In the genomic region with DNA sequence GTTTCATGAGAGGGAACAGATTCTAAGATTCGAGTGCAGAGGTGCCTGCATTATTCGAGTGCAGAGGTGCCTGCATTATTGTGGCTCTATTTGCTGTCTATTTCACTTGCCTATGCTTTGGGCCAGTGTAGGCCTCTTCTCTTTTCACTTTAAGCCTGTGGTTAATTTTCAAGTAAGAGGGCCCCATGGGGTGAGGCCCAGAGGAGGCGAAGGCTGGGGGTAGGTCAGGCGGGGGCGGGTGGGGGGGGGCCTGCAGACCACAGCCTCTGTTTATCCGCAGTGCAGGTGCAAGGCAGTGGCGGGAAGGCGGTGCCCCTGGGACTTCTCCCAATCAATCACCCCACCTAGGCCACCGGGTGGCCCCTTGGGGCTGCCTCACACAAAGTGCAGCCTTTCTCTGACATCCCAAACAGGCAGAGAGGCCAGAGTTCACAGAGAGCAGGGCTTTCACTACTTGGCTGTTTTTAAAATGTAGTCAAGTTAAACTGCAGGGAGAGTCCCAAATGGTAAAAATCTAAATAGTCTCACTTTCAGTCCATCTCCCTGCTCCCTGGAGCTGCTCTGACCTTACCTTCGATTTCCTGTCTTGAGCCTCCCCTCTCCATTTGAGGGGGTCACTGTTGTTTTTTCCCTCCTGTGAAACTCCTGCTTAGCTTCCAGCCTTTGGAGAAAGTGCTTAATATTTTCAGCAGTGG, we compare ENCODE assay signal across 7 cellular contexts.
DNase-seq lines count a peak whose midpoint lies in the region; ATAC-seq and TF ChIP-seq lines count a peak whose summit lies in the region.

No MANE protein-coding gene starts in this region.

- 0 out of 2 replicates have a peak overlapping the region, but pooled peaks have one; percentile 60 for H2AFZ ChIP-seq in GM23338

- H3K27ac Mint-ChIP-seq in GM23338 = no peak overlapping the region
- peak overlapping the region in 3 of 5 experiments; percentile 73 to 85 (median 76) for H3K27ac Mint-ChIP-seq in brain
- H3K27ac Mint-ChIP-seq in mesothelial cell of epicardium = no peak overlapping the region

- H3K4me3 ChIP-seq in GM23338 (no peak overlapping the region), thymus (ENCODE audit: low read length) (no peak overlapping the region)

- H3K9me3 Mint-ChIP-seq in GM23338 = no peaks in the 10 kb centered on the region
- H3K9me3 Mint-ChIP-seq in brain = peaks cover 0 to 2% (median 0%) of the 10 kb centered on the region in 5 experiments
- H3K9me3 Mint-ChIP-seq in mesothelial cell of epicardium = no peaks in the 10 kb centered on the region

- no peaks in the 10 kb centered on the region for H3K9me3 ChIP-seq in thymus (ENCODE audit: control insufficient read depth)

- H3K4me1 ChIP-seq in GM23338 (ENCODE audit: insufficient read depth) = peaks cover 15% of the 10 kb centered on the region
- peaks cover 54% of the 10 kb centered on the region for H3K4me1 ChIP-seq in thymus (ENCODE audit: control insufficient read depth, insufficient read depth, low read length)

- H3K4me3 Mint-ChIP-seq in GM23338 (no peak overlapping the region), brain (peak overlapping the region in 2 of 5 experiments; percentile 16 to 50), mesothelial cell of epicardium (no peak overlapping the region)

- H3K36me3 Mint-ChIP-seq in GM23338 (ENCODE audit: low read depth) = no peaks in the 10 kb centered on the region
- H3K36me3 Mint-ChIP-seq in brain = no peaks in the 10 kb centered on the region
- no peaks in the 10 kb centered on the region for H3K36me3 Mint-ChIP-seq in mesothelial cell of epicardium

- H3K27me3 Mint-ChIP-seq in GM23338 (ENCODE audit: insufficient read depth, low read depth, poor library complexity) (no peaks in the 10 kb centered on the region), brain (peaks cover 9% of the 10 kb centered on the region), mesothelial cell of epicardium (ENCODE audit: low read depth) (peaks cover 4% of the 10 kb centered on the region)

- no peaks in the 10 kb centered on the region for H4K20me1 ChIP-seq in GM23338 (replicated peaks; ENCODE audit: insufficient read depth)

- H3K27ac ChIP-seq in GM23338 (ENCODE audit: low read depth) = peak overlapping the region; percentile 40; the same call in 1 of the 2 replicates
- peak overlapping the region; percentile 74 for H3K27ac ChIP-seq in thymus (ENCODE audit: low read depth)

- H3K9me2 ChIP-seq in GM23338 (ENCODE audit: insufficient read depth) = no peaks in the 10 kb centered on the region

- no peaks in the 10 kb centered on the region for H3F3A ChIP-seq in GM23338 (replicated peaks; ENCODE audit: low read depth)

- 8% methylated on average over 10 of the region's 10 CpGs for WGBS in thymus

- no peaks in the 10 kb centered on the region for H3K79me2 ChIP-seq in GM23338 (replicated peaks; ENCODE audit: insufficient read depth)

- H3K36me3 ChIP-seq in GM23338 (ENCODE audit: insufficient read depth) (no peaks in the 10 kb centered on the region), thymus (ENCODE audit: control insufficient read depth, insufficient read depth) (no peaks in the 10 kb centered on the region)

- H3K4me2 ChIP-seq in GM23338 = no peak overlapping the region

- TF ChIP-seq CTCF in GM23338 (conservative IDR thresholded peaks at IDR 0.05; ENCODE audit: low read depth in 2 of 2) = peak in 1 of 2 experiments; percentile 39; a peak in 2 of 4 replicates
- TF ChIP-seq CTCF in brain (conservative IDR thresholded peaks at IDR 0.05) = no peak
- no peak for TF ChIP-seq CTCF in mesothelial cell of epicardium (IDR thresholded peaks at IDR 0.05; ENCODE audit: unreplicated experiment)

- DNase-seq in GM23338 (ENCODE audit: low spot score) (peak; percentile 48), Kasumi-1 (lab: John Stamatoyannopoulos, UW) (peak; percentile 25 to 44), COLO668 (lab: John Stamatoyannopoulos, UW; ENCODE audit: unreplicated experiment) (no peak), mesothelial cell of epicardium (ENCODE audit: low spot score in 2 of 2, unreplicated experiment in 2 of 2) (no peak)

- peaks cover 22% of the 10 kb centered on the region for H3K4me1 Mint-ChIP-seq in GM23338
- H3K4me1 Mint-ChIP-seq in brain = peaks cover 39% of the 10 kb centered on the region
- peaks cover 22% of the 10 kb centered on the region for H3K4me1 Mint-ChIP-seq in mesothelial cell of epicardium

- ATAC-seq in GM18868 (IDR thresholded peaks at IDR 0.05; ENCODE audit: unreplicated experiment) = peak; percentile 77
- ATAC-seq in GM23338 = peak; percentile 96

- no peaks in the 10 kb centered on the region for H3K27me3 ChIP-seq in GM23338 (ENCODE audit: insufficient read depth)
- H3K27me3 ChIP-seq in thymus (ENCODE audit: control insufficient read depth, insufficient read depth) = no peaks in the 10 kb centered on the region

TF ChIP-seq in GM23338, 12 proteins besides CTCF, POLR2A, EP300 and RAD21:
- TF ChIP-seq, protein P1, sequence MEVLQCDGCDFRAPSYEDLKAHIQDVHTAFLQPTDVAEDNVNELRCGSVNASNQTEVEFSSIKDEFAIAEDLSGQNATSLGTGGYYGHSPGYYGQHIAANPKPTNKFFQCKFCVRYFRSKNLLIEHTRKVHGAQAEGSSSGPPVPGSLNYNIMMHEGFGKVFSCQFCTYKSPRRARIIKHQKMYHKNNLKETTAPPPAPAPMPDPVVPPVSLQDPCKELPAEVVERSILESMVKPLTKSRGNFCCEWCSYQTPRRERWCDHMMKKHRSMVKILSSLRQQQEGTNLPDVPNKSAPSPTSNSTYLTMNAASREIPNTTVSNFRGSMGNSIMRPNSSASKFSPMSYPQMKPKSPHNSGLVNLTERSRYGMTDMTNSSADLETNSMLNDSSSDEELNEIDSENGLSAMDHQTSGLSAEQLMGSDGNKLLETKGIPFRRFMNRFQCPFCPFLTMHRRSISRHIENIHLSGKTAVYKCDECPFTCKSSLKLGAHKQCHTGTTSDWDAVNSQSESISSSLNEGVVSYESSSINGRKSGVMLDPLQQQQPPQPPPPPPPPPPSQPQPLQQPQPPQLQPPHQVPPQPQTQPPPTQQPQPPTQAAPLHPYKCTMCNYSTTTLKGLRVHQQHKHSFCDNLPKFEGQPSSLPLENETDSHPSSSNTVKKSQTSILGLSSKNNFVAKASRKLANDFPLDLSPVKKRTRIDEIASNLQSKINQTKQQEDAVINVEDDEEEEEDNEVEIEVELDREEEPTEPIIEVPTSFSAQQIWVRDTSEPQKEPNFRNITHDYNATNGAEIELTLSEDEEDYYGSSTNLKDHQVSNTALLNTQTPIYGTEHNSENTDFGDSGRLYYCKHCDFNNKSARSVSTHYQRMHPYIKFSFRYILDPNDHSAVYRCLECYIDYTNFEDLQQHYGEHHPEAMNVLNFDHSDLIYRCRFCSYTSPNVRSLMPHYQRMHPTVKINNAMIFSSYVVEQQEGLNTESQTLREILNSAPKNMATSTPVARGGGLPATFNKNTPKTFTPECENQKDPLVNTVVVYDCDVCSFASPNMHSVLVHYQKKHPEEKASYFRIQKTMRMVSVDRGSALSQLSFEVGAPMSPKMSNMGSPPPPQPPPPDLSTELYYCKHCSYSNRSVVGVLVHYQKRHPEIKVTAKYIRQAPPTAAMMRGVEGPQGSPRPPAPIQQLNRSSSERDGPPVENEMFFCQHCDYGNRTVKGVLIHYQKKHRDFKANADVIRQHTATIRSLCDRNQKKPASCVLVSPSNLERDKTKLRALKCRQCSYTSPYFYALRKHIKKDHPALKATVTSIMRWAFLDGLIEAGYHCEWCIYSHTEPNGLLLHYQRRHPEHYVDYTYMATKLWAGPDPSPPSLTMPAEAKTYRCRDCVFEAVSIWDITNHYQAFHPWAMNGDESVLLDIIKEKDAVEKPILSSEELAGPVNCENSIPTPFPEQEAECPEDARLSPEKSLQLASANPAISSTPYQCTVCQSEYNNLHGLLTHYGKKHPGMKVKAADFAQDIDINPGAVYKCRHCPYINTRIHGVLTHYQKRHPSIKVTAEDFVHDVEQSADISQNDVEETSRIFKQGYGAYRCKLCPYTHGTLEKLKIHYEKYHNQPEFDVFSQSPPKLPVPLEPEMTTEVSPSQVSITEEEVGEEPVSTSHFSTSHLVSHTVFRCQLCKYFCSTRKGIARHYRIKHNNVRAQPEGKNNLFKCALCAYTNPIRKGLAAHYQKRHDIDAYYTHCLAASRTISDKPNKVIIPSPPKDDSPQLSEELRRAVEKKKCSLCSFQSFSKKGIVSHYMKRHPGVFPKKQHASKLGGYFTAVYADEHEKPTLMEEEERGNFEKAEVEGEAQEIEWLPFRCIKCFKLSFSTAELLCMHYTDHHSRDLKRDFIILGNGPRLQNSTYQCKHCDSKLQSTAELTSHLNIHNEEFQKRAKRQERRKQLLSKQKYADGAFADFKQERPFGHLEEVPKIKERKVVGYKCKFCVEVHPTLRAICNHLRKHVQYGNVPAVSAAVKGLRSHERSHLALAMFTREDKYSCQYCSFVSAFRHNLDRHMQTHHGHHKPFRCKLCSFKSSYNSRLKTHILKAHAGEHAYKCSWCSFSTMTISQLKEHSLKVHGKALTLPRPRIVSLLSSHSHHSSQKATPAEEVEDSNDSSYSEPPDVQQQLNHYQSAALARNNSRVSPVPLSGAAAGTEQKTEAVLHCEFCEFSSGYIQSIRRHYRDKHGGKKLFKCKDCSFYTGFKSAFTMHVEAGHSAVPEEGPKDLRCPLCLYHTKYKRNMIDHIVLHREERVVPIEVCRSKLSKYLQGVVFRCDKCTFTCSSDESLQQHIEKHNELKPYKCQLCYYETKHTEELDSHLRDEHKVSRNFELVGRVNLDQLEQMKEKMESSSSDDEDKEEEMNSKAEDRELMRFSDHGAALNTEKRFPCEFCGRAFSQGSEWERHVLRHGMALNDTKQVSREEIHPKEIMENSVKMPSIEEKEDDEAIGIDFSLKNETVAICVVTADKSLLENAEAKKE (CRISPR knock-in tag; IDR thresholded peaks at IDR 0.05) = no peak
- TF ChIP-seq, protein P2, sequence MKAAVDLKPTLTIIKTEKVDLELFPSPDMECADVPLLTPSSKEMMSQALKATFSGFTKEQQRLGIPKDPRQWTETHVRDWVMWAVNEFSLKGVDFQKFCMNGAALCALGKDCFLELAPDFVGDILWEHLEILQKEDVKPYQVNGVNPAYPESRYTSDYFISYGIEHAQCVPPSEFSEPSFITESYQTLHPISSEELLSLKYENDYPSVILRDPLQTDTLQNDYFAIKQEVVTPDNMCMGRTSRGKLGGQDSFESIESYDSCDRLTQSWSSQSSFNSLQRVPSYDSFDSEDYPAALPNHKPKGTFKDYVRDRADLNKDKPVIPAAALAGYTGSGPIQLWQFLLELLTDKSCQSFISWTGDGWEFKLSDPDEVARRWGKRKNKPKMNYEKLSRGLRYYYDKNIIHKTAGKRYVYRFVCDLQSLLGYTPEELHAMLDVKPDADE (IDR thresholded peaks at IDR 0.05) = no peak
- no peak for TF ChIP-seq ZNF331 (CRISPR knock-in tag; IDR thresholded peaks at IDR 0.05; ENCODE audit: low read depth)
- no peak for TF ChIP-seq CREB1 (CRISPR knock-in tag; IDR thresholded peaks at IDR 0.05; ENCODE audit: low read depth)
- TF ChIP-seq STAT1 (IDR thresholded peaks at IDR 0.05; ENCODE audit: unreplicated experiment) = no peak
- no peak for TF ChIP-seq ZNF114 (CRISPR knock-in tag; IDR thresholded peaks at IDR 0.05)
- no peak for TF ChIP-seq JUNB (IDR thresholded peaks at IDR 0.05; ENCODE audit: unreplicated experiment)

Comparison
In these comparisons a context has a peak if more than half of its experiments do, and no peak if none do; other contexts are left out.
1. DNase-seq: peak in GM23338 (single experiment) and Kasumi-1 (2 of 2); none in COLO668 (single experiment) and mesothelial cell of epicardium (0 of 2).
2. H3K27ac Mint-ChIP-seq: peak in brain (3 of 5); none in GM23338 (single experiment) and mesothelial cell of epicardium (single experiment).